ENCODE assay signal across 16 cellular contexts in the genomic region with DNA sequence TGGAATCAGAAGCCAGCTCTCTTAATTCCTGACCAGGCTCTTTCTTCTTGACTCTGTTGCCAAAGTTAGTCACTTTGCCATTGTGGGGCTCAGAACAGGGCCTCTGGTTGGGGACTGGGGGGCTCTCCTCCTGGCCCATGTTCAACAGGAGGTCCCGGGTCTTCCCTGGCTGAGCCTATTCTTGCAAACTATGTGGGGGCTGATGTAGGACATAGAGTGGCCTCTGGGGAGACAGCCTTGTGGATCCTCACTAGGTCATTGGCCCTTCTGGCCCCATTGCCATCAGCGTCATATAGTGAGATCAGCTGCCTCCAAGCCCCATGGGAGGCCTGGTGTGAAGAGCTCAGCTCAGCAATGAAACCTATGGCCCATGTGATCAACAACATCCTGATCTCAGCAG.
A peak's percentile ranks its signal among the peaks of the same experiment; 100 is the strongest.
DNase-seq lines count a peak whose midpoint lies in the region; ATAC-seq and TF ChIP-seq lines count a peak whose summit lies in the region.
"Had no signal": no experiment of that assay in that cellular context is flagged by ENCODE, and none has a peak within 500 bp of the region (broad histone marks: within the 10 kb centered on the region; RNA-seq: fewer than 3 reads in every experiment).

No MANE protein-coding gene starts in this region.

- no peaks in the 10 kb centered on the region for H3K9me2 ChIP-seq in PC-9 (ENCODE audit: insufficient read depth)

- H3K27ac ChIP-seq in breast epithelium = no peak overlapping the region
- H3K27ac ChIP-seq in PC-9 = peak overlapping the region; percentile 100
- H3K27ac ChIP-seq in epithelial cell of prostate = peak overlapping the region; percentile 82
- no peak overlapping the region for H3K27ac ChIP-seq in CD4-positive, alpha-beta memory T cell (ENCODE audit: low read depth, low read length)
- no peak overlapping the region for H3K27ac ChIP-seq in uterus
- H3K27ac ChIP-seq: KMS-11 had no signal

- TF ChIP-seq POLR2A in breast epithelium (IDR thresholded peaks at IDR 0.05) (no peak), uterus (IDR thresholded peaks at IDR 0.05) (no peak)

- BruUV-seq in MCF 10A (replicated peaks; lab: Mats Ljungman, UMichigan) (no TSS peak), PC-9 (replicated peaks; lab: Mats Ljungman, UMichigan) (TSS peak; percentile 65)

- H2AFZ ChIP-seq in PC-9 = peak overlapping the region; percentile 36; the same call in 1 of the 2 replicates

- CTCF ChIA-PET in MCF 10A (lab: Yijun Ruan, JAX) = interaction anchor here (3.4 kb wide), 1 partner anchor 27 kb away, joined by 31 read pairs; no protein-coding TSS in a partner anchor
- CTCF ChIA-PET in PC-9 (lab: Charles Lee) = interaction anchor here (1.3 kb wide), 1 partner anchor 27 kb away, joined by 4 read pairs; no protein-coding TSS in a partner anchor
- CTCF ChIA-PET in CD4-positive, alpha-beta memory T cell (lab: Charles Lee; ENCODE audit: partially characterized antibody) = interaction anchor here (1.8 kb wide), 1 partner anchor 28 kb away, joined by 6 read pairs; no protein-coding TSS in a partner anchor
- CTCF ChIA-PET in activated naive CD4-positive, alpha-beta T cell treated with anti-CD3 and anti-CD28 coated beads, Interleukin-2, amount 10 ng/mL, durations not matched to agents 7 days and 5 days (lab: Charles Lee) = no interaction called here

- peaks cover 4% of the 10 kb centered on the region for H3K27me3 Mint-ChIP-seq in MCF 10A (ENCODE audit: insufficient read depth, unreplicated experiment)
- peaks cover 34 to 54% of the 10 kb centered on the region in 2 donors for H3K27me3 Mint-ChIP-seq in CD4-positive, alpha-beta memory T cell
- peaks cover 95% of the 10 kb centered on the region for H3K27me3 Mint-ChIP-seq in activated naive CD4-positive, alpha-beta T cell treated with anti-CD3 and anti-CD28 coated beads, Interleukin-2, amount 10 ng/mL, durations not matched to agents 7 days and 5 days

- POLR2A ChIA-PET in MCF 10A (lab: Yijun Ruan, JAX) (interaction anchor here (0.6 kb wide), 1 partner anchor 127 kb away, joined by 3 read pairs; no protein-coding TSS in a partner anchor), PC-9 (lab: Charles Lee; ENCODE audit: unreplicated experiment) (no interaction called here)
- POLR2A ChIA-PET in CD4-positive, alpha-beta memory T cell (lab: Charles Lee; ENCODE audit: partially characterized antibody) = no interaction called here

- no peaks in the 10 kb centered on the region for H3K9me3 ChIP-seq in breast epithelium
- no peaks in the 10 kb centered on the region for H3K9me3 ChIP-seq in PC-9 (ENCODE audit: insufficient read depth, low read depth)
- no peaks in the 10 kb centered on the region for H3K9me3 ChIP-seq in CD4-positive, alpha-beta memory T cell (ENCODE audit: control insufficient read depth in 1 of 2, low read length in 2 of 2)
- no peaks in the 10 kb centered on the region for H3K9me3 ChIP-seq in uterus

- intact Hi-C loops in MCF 10A (cut with micrococcal nuclease) = no loop called here
- intact Hi-C loops in breast epithelium (cut with DNase I; ENCODE audit: low total_unique reads) = no loop called here
- intact Hi-C loops in PC-9 (cut with micrococcal nuclease; ENCODE audit: unreplicated experiment) = loop anchor here (5.0 kb wide), 1 partner anchor 141 kb away; no protein-coding TSS in a partner anchor
- intact Hi-C loops in CD4-positive, alpha-beta memory T cell (cut with micrococcal nuclease) = no loop called here
- intact Hi-C loops in uterus (cut with DNase I; ENCODE audit: low total_unique reads) = no loop called here

- H3K36me3 ChIP-seq in breast epithelium = no peaks in the 10 kb centered on the region
- H3K36me3 ChIP-seq in PC-9 (ENCODE audit: low read depth) = no peaks in the 10 kb centered on the region
- no peaks in the 10 kb centered on the region for H3K36me3 ChIP-seq in CD4-positive, alpha-beta memory T cell (ENCODE audit: insufficient read depth, low read length)
- no peaks in the 10 kb centered on the region for H3K36me3 ChIP-seq in uterus

- no peaks in the 10 kb centered on the region for H4K20me1 ChIP-seq in PC-9 (ENCODE audit: insufficient read depth)

- H3K36me3 Mint-ChIP-seq in MCF 10A (ENCODE audit: insufficient read depth, unreplicated experiment) = peaks cover under 1% of the 10 kb centered on the region
- no peaks in the 10 kb centered on the region for H3K36me3 Mint-ChIP-seq in CD4-positive, alpha-beta memory T cell
- no peaks in the 10 kb centered on the region for H3K36me3 Mint-ChIP-seq in activated naive CD4-positive, alpha-beta T cell treated with anti-CD3 and anti-CD28 coated beads, Interleukin-2, amount 10 ng/mL, durations not matched to agents 7 days and 5 days

- H3K9me3 Mint-ChIP-seq in MCF 10A (ENCODE audit: unreplicated experiment) = no peaks in the 10 kb centered on the region
- no peaks in the 10 kb centered on the region for H3K9me3 Mint-ChIP-seq in CD4-positive, alpha-beta memory T cell
- no peaks in the 10 kb centered on the region for H3K9me3 Mint-ChIP-seq in activated naive CD4-positive, alpha-beta T cell treated with anti-CD3 and anti-CD28 coated beads, Interleukin-2, amount 10 ng/mL, durations not matched to agents 7 days and 5 days

- H3K4me3 ChIP-seq in breast epithelium = no peak overlapping the region
- no peak overlapping the region for H3K4me3 ChIP-seq in PC-9
- no peak overlapping the region for H3K4me3 ChIP-seq in CD4-positive, alpha-beta memory T cell (ENCODE audit: low read length in 2 of 2)
- no peak overlapping the region for H3K4me3 ChIP-seq in uterus

- H3K79me2 ChIP-seq in PC-9 (ENCODE audit: low read depth) = no peaks in the 10 kb centered on the region

- DNase-seq in MCF 10A (ENCODE audit: unreplicated experiment) (no peak), breast epithelium (ENCODE audit: low spot score in 2 of 2) (no peak), PC-9 (no peak), epithelial cell of prostate (ENCODE audit: low read depth, low spot score) (no peak), uterus (no peak)
- DNase-seq in CD4-positive, alpha-beta memory T cell = no peak
- no peak for DNase-seq in activated naive CD4-positive, alpha-beta T cell treated with anti-CD3 and anti-CD28 coated beads, Interleukin-2, amount 10 ng/mL, durations not matched to agents 7 days and 5 days
- DNase-seq: C1 segment of cervical spinal cord, GF-D8, NCI-H1092, NCI-H146, NCI-H2081, NCI-H524, Right ventricle myocardium superior had no signal

- peaks cover 18% of the 10 kb centered on the region for H3K4me1 Mint-ChIP-seq in MCF 10A (ENCODE audit: insufficient read depth, unreplicated experiment)
- peaks cover 4 to 17% (median 9%) of the 10 kb centered on the region in 4 donors for H3K4me1 Mint-ChIP-seq in CD4-positive, alpha-beta memory T cell
- peaks cover 10% of the 10 kb centered on the region for H3K4me1 Mint-ChIP-seq in activated naive CD4-positive, alpha-beta T cell treated with anti-CD3 and anti-CD28 coated beads, Interleukin-2, amount 10 ng/mL, durations not matched to agents 7 days and 5 days

- peaks cover 1 to 51% of the 10 kb centered on the region in 2 donors for H3K27me3 ChIP-seq in breast epithelium
- peaks cover 18% of the 10 kb centered on the region; the same call in 1 of the 2 replicates for H3K27me3 ChIP-seq in PC-9 (ENCODE audit: insufficient read depth, low read depth)
- H3K27me3 ChIP-seq in CD4-positive, alpha-beta memory T cell (ENCODE audit: insufficient read depth, low read length) = peaks cover 8% of the 10 kb centered on the region
- H3K27me3 ChIP-seq in uterus = peaks cover 18 to 19% of the 10 kb centered on the region in 2 donors

- H3K4me1 ChIP-seq in breast epithelium (peaks cover 0 to 9% of the 10 kb centered on the region in 2 donors), PC-9 (replicated peaks; ENCODE audit: insufficient read depth) (peaks cover 36% of the 10 kb centered on the region), uterus (peaks cover 0 to 7% of the 10 kb centered on the region in 2 donors)
- H3K4me1 ChIP-seq in CD4-positive, alpha-beta memory T cell (ENCODE audit: insufficient read depth, low read length) = peaks cover 22% of the 10 kb centered on the region

- ATAC-seq in GM19463 (IDR thresholded peaks at IDR 0.05; ENCODE audit: unreplicated experiment) = no peak

- peak overlapping the region; percentile 80 for H3K4me2 ChIP-seq in PC-9
- H3K4me2 ChIP-seq: KMS-11 had no signal

- H3K27ac Mint-ChIP-seq in MCF 10A (ENCODE audit: low read depth, unreplicated experiment) = peak overlapping the region; percentile 46
- H3K27ac Mint-ChIP-seq in CD4-positive, alpha-beta memory T cell = no peak overlapping the region
- H3K27ac Mint-ChIP-seq in activated naive CD4-positive, alpha-beta T cell treated with anti-CD3 and anti-CD28 coated beads, Interleukin-2, amount 10 ng/mL, durations not matched to agents 7 days and 5 days = no peak overlapping the region

- no peak overlapping the region for H3K4me3 Mint-ChIP-seq in MCF 10A (ENCODE audit: unreplicated experiment)
- no peak overlapping the region for H3K4me3 Mint-ChIP-seq in CD4-positive, alpha-beta memory T cell
- H3K4me3 Mint-ChIP-seq in activated naive CD4-positive, alpha-beta T cell treated with anti-CD3 and anti-CD28 coated beads, Interleukin-2, amount 10 ng/mL, durations not matched to agents 7 days and 5 days = no peak overlapping the region

- TF ChIP-seq CTCF in MCF 10A (IDR thresholded peaks at IDR 0.05; ENCODE audit: unreplicated experiment) (no peak), breast epithelium (IDR thresholded peaks at IDR 0.05) (no peak), PC-9 (conservative IDR thresholded peaks at IDR 0.05) (no peak), uterus (IDR thresholded peaks at IDR 0.05) (no peak)

- peaks cover 32% of the 10 kb centered on the region for H3F3A ChIP-seq in PC-9 (ENCODE audit: insufficient read depth, low read depth)

Comparison
In these comparisons a context has a peak if more than half of its experiments do, and no peak if none do; other contexts are left out.
1. H3K27ac ChIP-seq: peak in PC-9 (single experiment) and epithelial cell of prostate (single experiment); none in breast epithelium (0 of 2), CD4-positive, alpha-beta memory T cell (single experiment) and uterus (0 of 2).